ENCODE assay signal across 10 cellular contexts in genomic region chr11:3836903-3837302, GRCh38. TPM values are rescaled to one million over a fixed set of nuclear protein-coding genes. Genes with fewer than 3 reads are reported as not detected.
DNase-seq lines count a peak whose midpoint lies in the region; FAIRE-seq and TF ChIP-seq lines count a peak whose summit lies in the region.
"Had no signal": no experiment of that assay in that cellular context is flagged by ENCODE, and none has a peak within 500 bp of the region (broad histone marks: within the 10 kb centered on the region; RNA-seq: fewer than 3 reads in every experiment).

No MANE protein-coding gene starts in this region.

- H3K4me1 Mint-ChIP-seq in activated naive CD4-positive, alpha-beta T cell treated with anti-CD3 and anti-CD28 coated beads, Interleukin-2, amount 50 U/mL, for 24 hours = peaks cover 65% of the 10 kb centered on the region

- H3K9me3 ChIP-seq in BLaER1 treated with 17β-estradiol and CSF1 and Interleukin-3, amounts not matched to agents 10 nM and 100 nM (replicated peaks in 1 of 11) = no peaks in the 10 kb centered on the region
- H3K9me3 ChIP-seq in OCI-LY3 (ENCODE audit: insufficient read depth, low read length) = no peaks in the 10 kb centered on the region
- H3K9me3 ChIP-seq in muscle layer of duodenum (ENCODE audit: control insufficient read depth in 1 of 2, low read length in 2 of 2) = no peaks in the 10 kb centered on the region

- FAIRE-seq in frontal cortex (lab: Jason Lieb, UNC) = no peak

- H3K4me2 ChIP-seq in BLaER1 treated with 17β-estradiol and CSF1 and Interleukin-3, amounts not matched to agents 10 nM and 100 nM = peak overlapping the region; percentile 92 to 100 (median 96)
- H3K4me2 ChIP-seq in OCI-LY3 (ENCODE audit: low read length) = peak overlapping the region; percentile 97

- peaks cover 66 to 84% (median 77%) of the 10 kb centered on the region in 10 experiments for H3K4me1 ChIP-seq in BLaER1 treated with 17β-estradiol and CSF1 and Interleukin-3, amounts not matched to agents 10 nM and 100 nM
- H3K4me1 ChIP-seq in OCI-LY3 (ENCODE audit: low read length) = peaks cover 44% of the 10 kb centered on the region
- H3K4me1 ChIP-seq in muscle layer of duodenum (ENCODE audit: control insufficient read depth in 1 of 2, insufficient read depth in 2 of 2, low read length in 2 of 2) = peaks cover 31 to 41% of the 10 kb centered on the region in 2 donors

- peaks cover 26% of the 10 kb centered on the region for H3K36me3 Mint-ChIP-seq in activated naive CD4-positive, alpha-beta T cell treated with anti-CD3 and anti-CD28 coated beads, Interleukin-2, amount 50 U/mL, for 24 hours

- H3K79me2 ChIP-seq in OCI-LY3 (ENCODE audit: low read length) = peaks cover 87% of the 10 kb centered on the region

- peak overlapping the region; percentile 51 to 99 (median 94); a peak in 21 of 22 replicates for H3K9ac ChIP-seq in BLaER1 treated with 17β-estradiol and CSF1 and Interleukin-3, amounts not matched to agents 10 nM and 100 nM
- peak overlapping the region; percentile 16; the same call in 1 of the 2 replicates for H3K9ac ChIP-seq in OCI-LY3 (ENCODE audit: low read length)

- TF ChIP-seq CTCF in OCI-LY3 (IDR thresholded peaks at IDR 0.05; ENCODE audit: low read depth, low read length) = no peak

- peak overlapping the region; percentile 66 to 96 (median 93); a peak in 20 of 22 replicates for H3K27ac ChIP-seq in BLaER1 treated with 17β-estradiol and CSF1 and Interleukin-3, amounts not matched to agents 10 nM and 100 nM
- H3K27ac ChIP-seq in OCI-LY3 (ENCODE audit: low read length) (peak overlapping the region; percentile 14; the same call in 1 of the 2 replicates), muscle layer of duodenum (ENCODE audit: low read length) (peak overlapping the region; percentile 75)
- H3K27ac ChIP-seq: C4-2B had no signal

- H3K4me3 ChIP-seq in BLaER1 treated with 17β-estradiol and CSF1 and Interleukin-3, amounts not matched to agents 10 nM and 100 nM = peak overlapping the region in 8 of 10 experiments; percentile 83 to 99 (median 94); a peak in 15 of 20 replicates
- H3K4me3 ChIP-seq in OCI-LY3 (ENCODE audit: low read length) (no peak overlapping the region), muscle layer of duodenum (ENCODE audit: low read depth in 1 of 2, low read length in 2 of 2) (peak overlapping the region in 1 of 2 donors; percentile 88)

- no peaks in the 10 kb centered on the region for H3K27me3 Mint-ChIP-seq in activated naive CD4-positive, alpha-beta T cell treated with anti-CD3 and anti-CD28 coated beads, Interleukin-2, amount 50 U/mL, for 24 hours

- peak overlapping the region; percentile 91 for H3K4me3 Mint-ChIP-seq in activated naive CD4-positive, alpha-beta T cell treated with anti-CD3 and anti-CD28 coated beads, Interleukin-2, amount 50 U/mL, for 24 hours

- H2AFZ ChIP-seq in OCI-LY3 (ENCODE audit: low read depth, low read length) = no peak overlapping the region

- peaks cover 26 to 87% (median 72%) of the 10 kb centered on the region in 11 experiments; a peak in 21 of 22 replicates for H4K20me1 ChIP-seq in BLaER1 treated with 17β-estradiol and CSF1 and Interleukin-3, amounts not matched to agents 10 nM and 100 nM
- H4K20me1 ChIP-seq in OCI-LY3 (ENCODE audit: insufficient read depth, low read length) = peaks cover 78% of the 10 kb centered on the region

- DNase-seq in frontal cortex (ENCODE audit: low spot score in 2 of 2) (no peak), NCI-H1694 treated with DMSO at 0.1 percent for 48 hours (lab: John Stamatoyannopoulos, UW) (no peak), globus pallidus (ENCODE audit: low spot score) (no peak), NCI-H1417 (lab: John Stamatoyannopoulos, UW) (no peak)

- no peaks in the 10 kb centered on the region for H3K9me3 Mint-ChIP-seq in activated naive CD4-positive, alpha-beta T cell treated with anti-CD3 and anti-CD28 coated beads, Interleukin-2, amount 50 U/mL, for 24 hours
- H3K9me3 Mint-ChIP-seq: brain had no signal

- H3K27ac Mint-ChIP-seq in activated naive CD4-positive, alpha-beta T cell treated with anti-CD3 and anti-CD28 coated beads, Interleukin-2, amount 50 U/mL, for 24 hours = peak overlapping the region; percentile 95
- H3K27ac Mint-ChIP-seq: brain had no signal

- H3K36me3 ChIP-seq in BLaER1 treated with 17β-estradiol and CSF1 and Interleukin-3, amounts not matched to agents 10 nM and 100 nM = peaks cover 22 to 56% (median 32%) of the 10 kb centered on the region in 11 experiments; a peak in 20 of 22 replicates
- H3K36me3 ChIP-seq in OCI-LY3 (replicated peaks; ENCODE audit: low read depth, low read length) = peaks cover 46% of the 10 kb centered on the region
- H3K36me3 ChIP-seq in muscle layer of duodenum (ENCODE audit: control insufficient read depth in 1 of 2, insufficient read depth in 2 of 2, low read length in 2 of 2) = no peaks in the 10 kb centered on the region

- H3K27me3 ChIP-seq in BLaER1 treated with 17β-estradiol and CSF1 and Interleukin-3, amounts not matched to agents 10 nM and 100 nM = no peaks in the 10 kb centered on the region
- no peaks in the 10 kb centered on the region for H3K27me3 ChIP-seq in OCI-LY3 (ENCODE audit: low read depth, low read length)
- no peaks in the 10 kb centered on the region for H3K27me3 ChIP-seq in muscle layer of duodenum (ENCODE audit: low read depth, low read length)

RNA-seq across cellular contexts. Expression of gene RHOG, which starts 3.9 kb away (rescaled TPM):
- 1.2 TPM for total RNA-seq in frontal cortex

RNA-seq across cellular contexts. Expression of gene STIM1, which starts 18.6 kb away (rescaled TPM):
- 16.3 TPM for total RNA-seq in frontal cortex

RNA-seq across cellular contexts. Expression of gene PGAP2, which starts 28.5 kb away (rescaled TPM):
- total RNA-seq in frontal cortex = 6.9 TPM

RNA-seq across cellular contexts. Expression of gene NUP98, which starts 39.5 kb away (rescaled TPM):
- 73.4 TPM for total RNA-seq in frontal cortex

Comparison
In these comparisons a context has a peak if more than half of its experiments do, and no peak if none do; other contexts are left out.
1. H3K27ac ChIP-seq: peak in every context shown above with its lines; median percentile 93 in BLaER1 treated with 17β-estradiol and CSF1 and Interleukin-3, amounts not matched to agents 10 nM and 100 nM; 75 in muscle layer of duodenum; 14 in OCI-LY3.